In genomic region chr19:48724796-48725753, GRCh38 we compare ENCODE assay signal across 8 cellular contexts. TPM values are rescaled to one million over a fixed set of nuclear protein-coding genes. Genes with fewer than 3 reads are reported as not detected.
DNase-seq lines count a peak whose midpoint lies in the region; ATAC-seq and TF ChIP-seq lines count a peak whose summit lies in the region.

No MANE protein-coding gene starts in this region.

- peaks cover 15% of the 10 kb centered on the region for H3K36me3 Mint-ChIP-seq in dendritic cell treated with granulocyte-macrophage colony-stimulating factor and Interleukin-4, amounts not matched to agents 40 ng/mL and 50 ng/mL, for 4 days (ENCODE audit: low read depth)

- peak overlapping the region; percentile 81 for H3K27ac ChIP-seq in DND-41 (ENCODE audit: low read length)
- H3K27ac ChIP-seq in SK-N-MC = peak overlapping the region; percentile 98
- H3K27ac ChIP-seq in lung (ENCODE audit: low read depth in 1 of 2, low read length in 1 of 2) = peak overlapping the region; percentile 65 to 90
- peak overlapping the region; percentile 68 for H3K27ac ChIP-seq in thymus (ENCODE audit: low read depth)

- peaks cover 9% of the 10 kb centered on the region for H3K36me3 ChIP-seq in DND-41 (ENCODE audit: insufficient read depth, low read length)
- H3K36me3 ChIP-seq in SK-N-MC (ENCODE audit: insufficient read depth, low read length) = no peaks in the 10 kb centered on the region
- H3K36me3 ChIP-seq in lung (ENCODE audit: control insufficient read depth in 2 of 2, insufficient read depth in 2 of 2, low read length in 2 of 2) = peaks cover 0 to 16% of the 10 kb centered on the region in 2 donors
- H3K36me3 ChIP-seq in thymus (ENCODE audit: control insufficient read depth, insufficient read depth) = peaks cover 2% of the 10 kb centered on the region

- peaks cover 36% of the 10 kb centered on the region for H3K9me3 Mint-ChIP-seq in dendritic cell treated with granulocyte-macrophage colony-stimulating factor and Interleukin-4, amounts not matched to agents 40 ng/mL and 50 ng/mL, for 4 days

- H2AFZ ChIP-seq in DND-41 (ENCODE audit: low read depth, low read length) = peak overlapping the region; percentile 77

- ATAC-seq in DND-41 (ENCODE audit: insufficient read depth, low read depth) (peak; percentile 64), lung (ENCODE audit: insufficient read depth, low FRiP score) (no peak), HG03135 (IDR thresholded peaks at IDR 0.05; ENCODE audit: unreplicated experiment) (no peak), GM18519 (IDR thresholded peaks at IDR 0.05; ENCODE audit: low FRiP score, unreplicated experiment) (no peak)

- peaks cover 2% of the 10 kb centered on the region for H3K27me3 Mint-ChIP-seq in dendritic cell treated with granulocyte-macrophage colony-stimulating factor and Interleukin-4, amounts not matched to agents 40 ng/mL and 50 ng/mL, for 4 days

- peak; percentile 69 for DNase-seq in DND-41
- DNase-seq in LHCN-M2 (ENCODE audit: low read depth) = peak; percentile 95
- peak; percentile 94 for DNase-seq in SK-N-MC (ENCODE audit: low read depth, low spot score)
- no peak for DNase-seq in lung (ENCODE audit: low spot score)

- no peak for TF ChIP-seq CTCF in DND-41 (IDR thresholded peaks at IDR 0.05; ENCODE audit: borderline replicate concordance, extremely low read depth, low read length, poor library complexity, severe bottlenecking)
- no peak for TF ChIP-seq CTCF in lung (IDR thresholded peaks at IDR 0.05; ENCODE audit: control extremely low read depth, extremely low read depth)

- 34 to 43% methylated on average over 11 of the region's 11 CpGs for WGBS in lung, 2 donors
- 49% methylated on average over 11 of the region's 11 CpGs for WGBS in thymus

- no peak overlapping the region for H3K4me3 Mint-ChIP-seq in dendritic cell treated with granulocyte-macrophage colony-stimulating factor and Interleukin-4, amounts not matched to agents 40 ng/mL and 50 ng/mL, for 4 days

- H3K4me1 Mint-ChIP-seq in dendritic cell treated with granulocyte-macrophage colony-stimulating factor and Interleukin-4, amounts not matched to agents 40 ng/mL and 50 ng/mL, for 4 days (ENCODE audit: low read depth) = peaks cover 31% of the 10 kb centered on the region

- H3K4me1 ChIP-seq in DND-41 (ENCODE audit: insufficient read depth, low read length) (peaks cover 45% of the 10 kb centered on the region), lung (ENCODE audit: control insufficient read depth in 2 of 2, insufficient read depth in 2 of 2, low read length in 2 of 2) (peaks cover 0 to 20% of the 10 kb centered on the region in 2 donors), thymus (ENCODE audit: control insufficient read depth, insufficient read depth, low read length) (peaks cover 7% of the 10 kb centered on the region)

- H3K4me2 ChIP-seq in DND-41 (ENCODE audit: insufficient read depth, low read length) = peak overlapping the region; percentile 9; the same call in 1 of the 2 replicates

- no peaks in the 10 kb centered on the region for H3K27me3 ChIP-seq in DND-41 (ENCODE audit: insufficient read depth, low read length, poor library complexity)
- H3K27me3 ChIP-seq in lung (ENCODE audit: control insufficient read depth, insufficient read depth) = no peaks in the 10 kb centered on the region
- no peaks in the 10 kb centered on the region for H3K27me3 ChIP-seq in thymus (ENCODE audit: control insufficient read depth, insufficient read depth)

- peaks cover 3% of the 10 kb centered on the region; the same call in 1 of the 2 replicates for H3K79me2 ChIP-seq in DND-41 (ENCODE audit: insufficient read depth, low read length)

- intact Hi-C loops in dendritic cell treated with granulocyte-macrophage colony-stimulating factor and Interleukin-4, amounts not matched to agents 40 ng/mL and 50 ng/mL, for 4 days (cut with micrococcal nuclease) = no loop called here

- H3K27ac Mint-ChIP-seq in dendritic cell treated with granulocyte-macrophage colony-stimulating factor and Interleukin-4, amounts not matched to agents 40 ng/mL and 50 ng/mL, for 4 days = peak overlapping the region; percentile 81

- peak overlapping the region in 1 of 2 experiments; percentile 5; a peak in 1 of 4 replicates for H3K4me3 ChIP-seq in DND-41 (ENCODE audit: low read depth in 1 of 2, low read length in 2 of 2)
- peak overlapping the region; percentile 61 for H3K4me3 ChIP-seq in SK-N-MC
- no peak overlapping the region for H3K4me3 ChIP-seq in lung
- no peak overlapping the region for H3K4me3 ChIP-seq in thymus (ENCODE audit: low read length)

- H4K20me1 ChIP-seq in DND-41 (ENCODE audit: insufficient read depth, low read length) = no peaks in the 10 kb centered on the region

- H3K9me3 ChIP-seq in DND-41 (ENCODE audit: insufficient read depth, low read length, severe bottlenecking) (peaks cover 4% of the 10 kb centered on the region), SK-N-MC (ENCODE audit: low read depth, low read length) (no peaks in the 10 kb centered on the region), lung (ENCODE audit: control insufficient read depth in 2 of 2, insufficient read depth in 1 of 2, low read length in 1 of 2) (no peaks in the 10 kb centered on the region), thymus (ENCODE audit: control insufficient read depth) (no peaks in the 10 kb centered on the region)

- H3K9ac ChIP-seq in DND-41 (ENCODE audit: low read depth, low read length) (no peak overlapping the region; the same call in 1 of the 2 replicates), SK-N-MC (ENCODE audit: insufficient read length) (peak overlapping the region; percentile 65)

RNA-seq across cellular contexts. Expression of gene MAMSTR, which starts 5.5 kb away (rescaled TPM):
- total RNA-seq in LHCN-M2 (2014; rRNA removed) (2.4 and 3.5 TPM in 2 replicates), lung (1 to 10 TPM; 1.3 to 1.5 TPM)
- polyA plus RNA-seq in LHCN-M2 (2012) = 3.1 TPM
- polyA plus RNA-seq in lung (1 to 10 TPM in 1 of 2 donors, under 1 TPM in 1; 0.48 to 1.2 TPM), thymus (1.2 TPM)

RNA-seq across cellular contexts. Expression of gene RASIP1, which starts 15.3 kb away (rescaled TPM):
- total RNA-seq in LHCN-M2 (2014; rRNA removed) = 0.11 and 0.26 TPM in 2 replicates
- polyA plus RNA-seq in LHCN-M2 (2012) = not detected
- total RNA-seq in lung = 10 to 100 TPM; 26.2 to 32.8 TPM
- 10 to 100 TPM; 24.7 to 37.9 TPM for polyA plus RNA-seq in lung
- 15.6 TPM for polyA plus RNA-seq in thymus

RNA-seq across cellular contexts. Expression of gene IZUMO1, which starts 21.6 kb away (rescaled TPM):
- not detected in 2 replicates for total RNA-seq in LHCN-M2 (2014; rRNA removed)
- not detected for polyA plus RNA-seq in LHCN-M2 (2012)
- 1 to 10 TPM; 1.2 to 3.1 TPM for total RNA-seq in lung
- polyA plus RNA-seq in lung = 1 to 10 TPM in 1 of 2 donors, under 1 TPM in 1; 0.97 to 2.4 TPM
- polyA plus RNA-seq in thymus = 0.18 TPM

RNA-seq across cellular contexts. Expression of gene FUT1, which starts 27.4 kb away (rescaled TPM):
- total RNA-seq in LHCN-M2 (2014; rRNA removed) (not detected in 2 replicates), lung (10 to 100 TPM in 1 of 2 donors, 1 to 10 TPM in 1; 5.1 to 12.4 TPM)
- polyA plus RNA-seq in LHCN-M2 (2012) = not detected
- polyA plus RNA-seq in lung (1 to 10 TPM; 5.5 to 8.6 TPM), thymus (1.3 TPM)

RNA-seq across cellular contexts. Expression of gene FUT2, which starts 29.3 kb away (rescaled TPM):
- total RNA-seq in LHCN-M2 (2014; rRNA removed) (not detected in 2 replicates), lung (1 to 10 TPM in 1 of 2 donors, under 1 TPM in 1; 0.40 to 5.6 TPM)
- 0.51 TPM for polyA plus RNA-seq in LHCN-M2 (2012)
- polyA plus RNA-seq in lung (1 to 10 TPM; 4.4 to 6.5 TPM), thymus (3.2 TPM)

Comparison
In these comparisons a context has a peak if more than half of its experiments do, and no peak if none do; other contexts are left out.
1. RNA of gene RASIP1, which starts 15.3 kb away (total RNA-seq): 26.2 to 32.8 TPM in lung; 0.11 to 0.26 TPM in LHCN-M2; every median in the first group is over 10 times any median in the second.
2. Peak in every context shown above with its lines, with median percentiles within 50 percentile points of each other: H3K27ac ChIP-seq.